Comparison of ENCODE assay signal across 18 cellular contexts in the genomic region with DNA sequence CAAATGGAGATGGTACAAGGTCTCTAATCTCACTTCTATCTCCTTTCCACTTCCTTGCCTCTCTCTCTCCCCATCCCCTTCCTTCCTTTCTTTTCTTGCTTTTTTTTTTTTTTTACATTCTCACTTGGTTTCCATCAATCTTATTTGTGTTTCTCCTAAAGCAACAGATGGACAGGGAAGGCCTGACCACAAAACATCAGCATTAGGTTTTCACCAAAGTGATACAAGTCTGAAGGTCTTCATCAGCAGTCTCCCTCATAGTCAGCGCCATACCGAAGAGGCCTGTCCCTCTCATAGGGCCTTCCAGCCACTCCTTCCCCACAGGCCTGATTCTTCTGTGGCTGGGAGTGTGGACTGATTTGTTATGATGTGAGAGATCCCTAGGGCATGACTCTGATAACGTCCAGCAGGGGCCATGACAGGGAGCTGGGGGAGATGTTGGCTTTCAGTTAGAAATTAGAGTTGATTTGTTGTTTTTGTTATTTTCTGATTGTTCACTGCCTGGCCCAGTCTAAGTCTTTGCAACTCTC.
A peak's percentile ranks its signal among the peaks of the same experiment; 100 is the strongest.
DNase-seq lines count a peak whose midpoint lies in the region; TF ChIP-seq lines count a peak whose summit lies in the region.
"Had no signal": no experiment of that assay in that cellular context is flagged by ENCODE, and none has a peak within 500 bp of the region (broad histone marks: within the 10 kb centered on the region; RNA-seq: fewer than 3 reads in every experiment).

No MANE protein-coding gene starts in this region.

- H3K9me3 ChIP-seq in muscle layer of duodenum (ENCODE audit: control insufficient read depth in 1 of 2, low read length in 2 of 2) (no peaks in the 10 kb centered on the region), transverse colon (no peaks in the 10 kb centered on the region), HAP-1 (no peaks in the 10 kb centered on the region)
- H3K9me3 ChIP-seq: breast epithelium had no signal

- H3K27me3 ChIP-seq in muscle layer of duodenum (ENCODE audit: low read depth, low read length) (no peaks in the 10 kb centered on the region), transverse colon (no peaks in the 10 kb centered on the region), HAP-1 (ENCODE audit: low read depth) (no peaks in the 10 kb centered on the region)
- H3K27me3 ChIP-seq: breast epithelium had no signal

- intact Hi-C loops in transverse colon (cut with DNase I; ENCODE audit: low total_unique reads), result no loop called here

- H3K27ac ChIP-seq in coronary artery (peak overlapping the region; percentile 31 to 78), muscle layer of duodenum (ENCODE audit: low read length) (peak overlapping the region; percentile 72), transverse colon (peak overlapping the region in 3 of 4 donors; percentile 72 to 83 (median 72))
- H3K27ac ChIP-seq: breast epithelium, HL-60 had no signal

- WGBS in transverse colon (ENCODE audit: low coverage in 1 of 2), 2 donors, result 88 to 100% methylated on average over 2 to 3 of the region's 3 CpGs

- TF ChIP-seq CTCF in coronary artery (IDR thresholded peaks at IDR 0.05) (no peak), transverse colon (IDR thresholded peaks at IDR 0.05) (no peak)

- no peak for TF ChIP-seq EP300 in transverse colon (IDR thresholded peaks at IDR 0.05; ENCODE audit: low read depth)

- H3K4me1 ChIP-seq in muscle layer of duodenum (ENCODE audit: control insufficient read depth in 1 of 2, insufficient read depth in 2 of 2, low read length in 2 of 2) (peaks cover 6 to 28% of the 10 kb centered on the region in 2 donors), transverse colon (peaks cover 0 to 21% (median 3%) of the 10 kb centered on the region in 4 donors), HAP-1 (no peaks in the 10 kb centered on the region)
- H3K4me1 ChIP-seq: breast epithelium had no signal

- in situ Hi-C loops in transverse colon (cut with MboI; ENCODE audit: low pct_ligation_motif_present in 1 of 4, low pct_unique_long_range_greater_than_20kb in 1 of 4, low sequenced_read_pairs in 3 of 4), result no loop called here
- in situ Hi-C loops in HAP-1 (cut with MboI; ENCODE audit: low sequenced_read_pairs), result no loop called here

- TF ChIP-seq POLR2A in transverse colon (IDR thresholded peaks at IDR 0.05), result no peak

- DNase-seq in RPMI7951 (ENCODE audit: low read depth) (peak; percentile 6), coronary artery (ENCODE audit: low spot score) (no peak), transverse colon (no peak), NCI-H524 treated with DMSO at 0.1 percent for 48 hours (lab: John Stamatoyannopoulos, UW) (no peak), HAP-1 (ENCODE audit: low spot score in 2 of 2) (no peak), DMS53 treated with DMSO at 0.1 percent for 48 hours (lab: John Stamatoyannopoulos, UW; ENCODE audit: unreplicated experiment) (no peak)
- DNase-seq: activated CD8-positive, alpha-beta T cell treated with anti-CD3 and anti-CD28 coated beads for 36 hours; activated gamma-delta T cell treated with Interleukin-2 at 50 U/mL for 16 hours; CD4-positive, CD25-positive, alpha-beta regulatory T cell; endodermal cell; NCI-H1092 treated with DMSO at 0.1 percent for 48 hours; NCI-H1930; NCI-H2227 treated with DMSO at 0.1 percent for 48 hours; SHP77 had no signal

- H3K36me3 ChIP-seq in muscle layer of duodenum (ENCODE audit: control insufficient read depth in 1 of 2, insufficient read depth in 2 of 2, low read length in 2 of 2) (no peaks in the 10 kb centered on the region), transverse colon (no peaks in the 10 kb centered on the region), HAP-1 (replicated peaks) (no peaks in the 10 kb centered on the region)
- H3K36me3 ChIP-seq: breast epithelium had no signal

- H3K4me3 ChIP-seq in coronary artery, result no peak overlapping the region
- H3K4me3 ChIP-seq in muscle layer of duodenum (ENCODE audit: low read depth in 1 of 2, low read length in 2 of 2), result no peak overlapping the region
- H3K4me3 ChIP-seq in transverse colon, result no peak overlapping the region
- H3K4me3 ChIP-seq in HAP-1, result no peak overlapping the region
- H3K4me3 ChIP-seq: breast epithelium, lung had no signal
